Comparison of ENCODE assay signal across 8 cellular contexts in genomic region chr11:561148-562003, GRCh38. TPM values are rescaled to one million over a fixed set of nuclear protein-coding genes. Genes with fewer than 3 reads are reported as not detected.
DNase-seq lines count a peak whose midpoint lies in the region; ATAC-seq and TF ChIP-seq lines count a peak whose summit lies in the region.

No MANE protein-coding gene starts in this region.

- H3K9me3 ChIP-seq in liver (ENCODE audit: control insufficient read depth in 4 of 4, low read length in 3 of 4) (no peaks in the 10 kb centered on the region), transverse colon (no peaks in the 10 kb centered on the region)

- peak in 1 of 2 donors; percentile 12 for TF ChIP-seq RAD21 in liver (IDR thresholded peaks at IDR 0.05)

- intact Hi-C loops in transverse colon (cut with DNase I; ENCODE audit: low total_unique reads), result no loop called here

- TF ChIP-seq POLR2A in transverse colon (IDR thresholded peaks at IDR 0.05), result peak; percentile 84

- H3K4me1 ChIP-seq in liver (ENCODE audit: control insufficient read depth in 4 of 4, insufficient read depth in 4 of 4, low read length in 3 of 4) (peaks cover 17 to 30% (median 22%) of the 10 kb centered on the region in 4 donors), transverse colon (peaks cover 16 to 32% (median 26%) of the 10 kb centered on the region in 4 donors)

- H3K27ac Mint-ChIP-seq in brain, result peak overlapping the region in 1 of 5 experiments; percentile 66

- H3K4me3 Mint-ChIP-seq in brain, result peak overlapping the region; percentile 84 to 89 (median 85)

- H3K36me3 ChIP-seq in liver (ENCODE audit: control insufficient read depth in 4 of 4, insufficient read depth in 3 of 4, low read depth in 1 of 4, low read length in 3 of 4), result peaks cover 0 to 8% (median 6%) of the 10 kb centered on the region in 4 donors
- H3K36me3 ChIP-seq in transverse colon, result no peaks in the 10 kb centered on the region

- peak overlapping the region in 1 of 2 donors; percentile 51 for H3K9ac ChIP-seq in liver (ENCODE audit: low read depth in 1 of 2, low read length in 2 of 2)

- peaks cover 32% of the 10 kb centered on the region for H3K27me3 Mint-ChIP-seq in brain

- peaks cover 0 to 4% (median 0%) of the 10 kb centered on the region in 5 experiments for H3K9me3 Mint-ChIP-seq in brain

- H3K4me1 Mint-ChIP-seq in brain, result peaks cover 10% of the 10 kb centered on the region

- in situ Hi-C loops in transverse colon (cut with MboI; ENCODE audit: low pct_ligation_motif_present in 1 of 4, low pct_unique_long_range_greater_than_20kb in 1 of 4, low sequenced_read_pairs in 3 of 4), result no loop called here

- no peaks in the 10 kb centered on the region for H3K36me3 Mint-ChIP-seq in brain

- TF ChIP-seq EP300 in transverse colon (IDR thresholded peaks at IDR 0.05; ENCODE audit: low read depth), result peak; percentile 39

- H3K27ac ChIP-seq in liver (ENCODE audit: low read depth in 1 of 2, low read length in 2 of 2) (peak overlapping the region; percentile 49 to 93), transverse colon (peak overlapping the region; percentile 95 to 98 (median 96))

- 6% methylated on average over 67 of the region's 67 CpGs for WGBS in liver
- WGBS in transverse colon (ENCODE audit: low coverage in 1 of 2), 2 donors, result 17% methylated on average over 29 of the region's 67 CpGs; no CpG with 5 or more reads in 1 of the 2 donors

- H3K27me3 ChIP-seq in liver (ENCODE audit: control insufficient read depth in 4 of 4, insufficient read depth in 4 of 4, low read length in 3 of 4) (no peaks in the 10 kb centered on the region), transverse colon (peaks cover 17% of the 10 kb centered on the region)

- H3K4me3 ChIP-seq in liver (ENCODE audit: low read depth in 1 of 3, low read length in 3 of 3) (peak overlapping the region; percentile 7 to 95 (median 60)), transverse colon (peak overlapping the region; percentile 82 to 91 (median 88))

- DNase-seq in activated effector memory CD4-positive, alpha-beta T cell treated with anti-CD3 and anti-CD28 coated beads, Interleukin-2, amount 50 U/mL, for 16 hours, result peak; percentile 73
- no peak for DNase-seq in activated effector memory CD4-positive, alpha-beta T cell treated with Interleukin-2 at 50 U/mL for 16 hours
- DNase-seq in NCI-H2029 (lab: John Stamatoyannopoulos, UW), result peak; percentile 20
- DNase-seq in transverse colon, result peak; percentile 90
- no peak for DNase-seq in stimulated activated CD4-positive, alpha-beta T cell treated with anti-CD3 and anti-CD28 coated beads, Interleukin-4, amount 100 ng/mL, for 1 hour

- peak; percentile 30 for ATAC-seq in HG02759 (IDR thresholded peaks at IDR 0.05; ENCODE audit: unreplicated experiment)

- TF ChIP-seq CTCF in brain (conservative IDR thresholded peaks at IDR 0.05) (no peak), liver (IDR thresholded peaks at IDR 0.05; ENCODE audit: low read depth, low read length, missing input control) (no peak), transverse colon (IDR thresholded peaks at IDR 0.05) (no peak)

TF ChIP-seq in liver, 16 proteins besides CTCF, POLR2A, EP300 and RAD21:
- TF ChIP-seq GABPA (IDR thresholded peaks at IDR 0.05 in 1 of 2, conservative IDR thresholded peaks at IDR 0.05 in 1 of 2), result peak in 1 of 2 donors; percentile 61
- TF ChIP-seq EGR1 (IDR thresholded peaks at IDR 0.05; ENCODE audit: low read depth in 2 of 2), result peak in 1 of 2 donors; percentile 28
- TF ChIP-seq MAX (IDR thresholded peaks at IDR 0.05), result peak; percentile 20
- TF ChIP-seq HNF4A (conservative IDR thresholded peaks at IDR 0.05), result peak in 1 of 2 donors; percentile 34
- TF ChIP-seq, protein P1, sequence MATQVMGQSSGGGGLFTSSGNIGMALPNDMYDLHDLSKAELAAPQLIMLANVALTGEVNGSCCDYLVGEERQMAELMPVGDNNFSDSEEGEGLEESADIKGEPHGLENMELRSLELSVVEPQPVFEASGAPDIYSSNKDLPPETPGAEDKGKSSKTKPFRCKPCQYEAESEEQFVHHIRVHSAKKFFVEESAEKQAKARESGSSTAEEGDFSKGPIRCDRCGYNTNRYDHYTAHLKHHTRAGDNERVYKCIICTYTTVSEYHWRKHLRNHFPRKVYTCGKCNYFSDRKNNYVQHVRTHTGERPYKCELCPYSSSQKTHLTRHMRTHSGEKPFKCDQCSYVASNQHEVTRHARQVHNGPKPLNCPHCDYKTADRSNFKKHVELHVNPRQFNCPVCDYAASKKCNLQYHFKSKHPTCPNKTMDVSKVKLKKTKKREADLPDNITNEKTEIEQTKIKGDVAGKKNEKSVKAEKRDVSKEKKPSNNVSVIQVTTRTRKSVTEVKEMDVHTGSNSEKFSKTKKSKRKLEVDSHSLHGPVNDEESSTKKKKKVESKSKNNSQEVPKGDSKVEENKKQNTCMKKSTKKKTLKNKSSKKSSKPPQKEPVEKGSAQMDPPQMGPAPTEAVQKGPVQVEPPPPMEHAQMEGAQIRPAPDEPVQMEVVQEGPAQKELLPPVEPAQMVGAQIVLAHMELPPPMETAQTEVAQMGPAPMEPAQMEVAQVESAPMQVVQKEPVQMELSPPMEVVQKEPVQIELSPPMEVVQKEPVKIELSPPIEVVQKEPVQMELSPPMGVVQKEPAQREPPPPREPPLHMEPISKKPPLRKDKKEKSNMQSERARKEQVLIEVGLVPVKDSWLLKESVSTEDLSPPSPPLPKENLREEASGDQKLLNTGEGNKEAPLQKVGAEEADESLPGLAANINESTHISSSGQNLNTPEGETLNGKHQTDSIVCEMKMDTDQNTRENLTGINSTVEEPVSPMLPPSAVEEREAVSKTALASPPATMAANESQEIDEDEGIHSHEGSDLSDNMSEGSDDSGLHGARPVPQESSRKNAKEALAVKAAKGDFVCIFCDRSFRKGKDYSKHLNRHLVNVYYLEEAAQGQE (IDR thresholded peaks at IDR 0.05), result no peak
- TF ChIP-seq, protein P2, sequence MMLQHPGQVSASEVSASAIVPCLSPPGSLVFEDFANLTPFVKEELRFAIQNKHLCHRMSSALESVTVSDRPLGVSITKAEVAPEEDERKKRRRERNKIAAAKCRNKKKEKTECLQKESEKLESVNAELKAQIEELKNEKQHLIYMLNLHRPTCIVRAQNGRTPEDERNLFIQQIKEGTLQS (IDR thresholded peaks at IDR 0.05), result no peak
- TF ChIP-seq TAF1 (conservative IDR thresholded peaks at IDR 0.05), result no peak
- TF ChIP-seq HNF4G (IDR thresholded peaks at IDR 0.05), result no peak
- TF ChIP-seq YY1 (IDR thresholded peaks at IDR 0.05), result no peak
- no peak for TF ChIP-seq FOXA1 (IDR thresholded peaks at IDR 0.05)
- no peak for TF ChIP-seq JUND (IDR thresholded peaks at IDR 0.05)
- no peak for TF ChIP-seq RXRA (IDR thresholded peaks at IDR 0.05)
- peak; percentile 66 for TF ChIP-seq SP1 (IDR thresholded peaks at IDR 0.05)
TF ChIP-seq in liver: peak in this region for 5.

RNA-seq across cellular contexts. Expression of gene RASSF7, which starts 0.6 kb away (rescaled TPM):
- 11.2 TPM for polyA plus RNA-seq in brain (ENCODE audit: insufficient read depth, low read depth, low replicate concordance)
- total RNA-seq in liver, result 10 to 100 TPM; 11.5 to 35.5 TPM
- 10 to 100 TPM; 38.3 to 50.4 TPM for polyA plus RNA-seq in liver
- 100 to 1,000 TPM; 131 to 247 (median 213) TPM for total RNA-seq in transverse colon

RNA-seq across cellular contexts. Expression of gene LMNTD2, which starts 0.8 kb away (rescaled TPM):
- 1.1 TPM for polyA plus RNA-seq in brain (ENCODE audit: insufficient read depth, low read depth, low replicate concordance)
- total RNA-seq in liver, result 1 to 10 TPM; 1.2 to 2.9 TPM
- 1 to 10 TPM; 1.6 to 4.6 TPM for polyA plus RNA-seq in liver
- 10 to 100 TPM; 14.8 to 89.0 (median 16.6) TPM for total RNA-seq in transverse colon

RNA-seq across cellular contexts. Expression of gene PHRF1, which starts 14.9 kb away (rescaled TPM):
- polyA plus RNA-seq in brain (ENCODE audit: insufficient read depth, low read depth, low replicate concordance), result 12.6 TPM
- total RNA-seq in liver, result 10 to 100 TPM; 22.4 to 25.2 TPM
- polyA plus RNA-seq in liver, result 10 to 100 TPM in 1 of 2 donors, 1 to 10 TPM in 1; 2.4 to 15.1 TPM
- 10 to 100 TPM; 28.4 to 60.6 (median 43.2) TPM for total RNA-seq in transverse colon

RNA-seq across cellular contexts. Expression of gene LRRC56, which starts 24.0 kb away (rescaled TPM):
- polyA plus RNA-seq in brain (ENCODE audit: insufficient read depth, low read depth, low replicate concordance), result 5.4 TPM
- under 1 TPM; 0.17 to 0.23 TPM for total RNA-seq in liver
- under 1 TPM; 0.08 to 0.46 TPM for polyA plus RNA-seq in liver
- total RNA-seq in transverse colon, result 1 to 10 TPM; 2.3 to 8.4 (median 3.1) TPM

RNA-seq across cellular contexts. Expression of gene HRAS, which starts 26.0 kb away (rescaled TPM):
- 127 TPM for polyA plus RNA-seq in brain (ENCODE audit: insufficient read depth, low read depth, low replicate concordance)
- total RNA-seq in liver, result 1 to 10 TPM; 4.7 to 8.6 TPM
- polyA plus RNA-seq in liver, result 10 to 100 TPM; 13.2 to 17.4 TPM
- total RNA-seq in transverse colon, result 10 to 100 TPM; 31.0 to 57.1 (median 33.9) TPM

Comparison
In these comparisons a context has a peak if more than half of its experiments do, and no peak if none do; other contexts are left out.
1. DNase-seq: peak in activated effector memory CD4-positive, alpha-beta T cell treated with anti-CD3 and anti-CD28 coated beads, Interleukin-2, amount 50 U/mL, for 16 hours (single experiment), NCI-H2029 (single experiment) and transverse colon (single experiment); none in activated effector memory CD4-positive, alpha-beta T cell treated with Interleukin-2 at 50 U/mL for 16 hours (single experiment) and stimulated activated CD4-positive, alpha-beta T cell treated with anti-CD3 and anti-CD28 coated beads, Interleukin-4, amount 100 ng/mL, for 1 hour (single experiment).
2. RNA of gene LMNTD2, which starts 0.8 kb away (total RNA-seq): 14.8 to 89.0 TPM in transverse colon; 1.2 to 2.9 TPM in liver; every median in the first group is over 4 times any median in the second.